Comparison of ENCODE assay signal across 21 cellular contexts in the genomic region with DNA sequence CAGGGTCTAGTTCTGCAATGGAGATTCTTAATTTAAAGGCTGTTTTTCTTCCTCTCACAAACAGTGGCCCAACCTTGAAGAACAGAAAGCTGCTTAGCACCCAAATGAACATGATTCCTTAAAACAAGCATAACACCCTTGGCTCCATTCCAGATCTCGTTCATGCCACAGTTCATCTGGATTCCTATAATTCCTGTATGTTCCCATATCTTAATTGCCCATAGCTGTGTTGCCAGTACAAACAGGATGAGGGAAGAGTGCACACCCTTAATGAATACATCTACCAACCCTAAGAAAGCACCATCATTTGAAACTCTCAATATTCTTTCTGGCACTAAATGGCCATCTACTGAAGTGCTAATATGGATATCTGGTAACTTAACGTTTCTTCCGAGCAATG. TPM values are rescaled to one million over a fixed set of nuclear protein-coding genes. Genes with fewer than 3 reads are reported as not detected.
A peak's percentile ranks its signal among the peaks of the same experiment; 100 is the strongest.
DNase-seq lines count a peak whose midpoint lies in the region; ATAC-seq and TF ChIP-seq lines count a peak whose summit lies in the region.
"Had no signal": no experiment of that assay in that cellular context is flagged by ENCODE, and none has a peak within 500 bp of the region (broad histone marks: within the 10 kb centered on the region; RNA-seq: fewer than 3 reads in every experiment).

No MANE protein-coding gene starts in this region.

- ATAC-seq in GM18870 (IDR thresholded peaks at IDR 0.05; ENCODE audit: unreplicated experiment): no peak
- no peak for ATAC-seq in esophagus mucosa
- ATAC-seq: HepG2; left lung; naive thymus-derived CD4-positive, alpha-beta T cell; stimulated activated effector memory CD8-positive, alpha-beta T cell treated with anti-CD3 and anti-CD28 coated beads, Interleukin-12 subunit alpha, Interleukin-12 subunit beta, amount 100 ng/mL, for 72 hours; WTC11 had no signal

- no peak overlapping the region for H3K27ac ChIP-seq in ACC112 (ENCODE audit: low read depth, low read length)
- H3K27ac ChIP-seq in SJCRH30: no peak overlapping the region
- H3K27ac ChIP-seq: C4-2B, left lung, right atrium auricular region, upper lobe of left lung had no signal

- DNase-seq in HS-27A (ENCODE audit: low read depth): peak; percentile 81
- peak; percentile 48 to 70 for DNase-seq in SJCRH30
- peak; percentile 60 for DNase-seq in fibroblast of villous mesenchyme (ENCODE audit: low read depth)
- DNase-seq in hepatic stellate cell (ENCODE audit: low spot score): no peak
- DNase-seq in amygdala (lab: John Stamatoyannopoulos, UW): no peak
- DNase-seq: activated naive CD4-positive, alpha-beta T cell treated with anti-CD3 and anti-CD28 coated beads for 36 hours; cerebellar nuclear complex; hypothalamus; left lung; naive thymus-derived CD4-positive, alpha-beta T cell; NCI-H1048; stimulated activated CD4-positive, alpha-beta T cell treated with anti-CD3 and anti-CD28 coated beads, Interleukin-4, amount 100 ng/mL, for 24 hours; upper lobe of left lung had no signal

- H3K36me3 ChIP-seq in ACC112 (ENCODE audit: insufficient read depth, low read length) (no peaks in the 10 kb centered on the region), SJCRH30 (no peaks in the 10 kb centered on the region; the same call in 1 of the 2 replicates)
- H3K36me3 ChIP-seq: left lung, right atrium auricular region, upper lobe of left lung had no signal

- H3K9me3 ChIP-seq in SJCRH30 (replicated peaks): no peaks in the 10 kb centered on the region
- H3K9me3 ChIP-seq: left lung, right atrium auricular region, upper lobe of left lung had no signal

- no peak overlapping the region for H2AFZ ChIP-seq in ACC112 (ENCODE audit: low read length, unreplicated experiment)

- H3K4me3 ChIP-seq in ACC112 (ENCODE audit: low read depth, low read length) (peak overlapping the region; percentile 39; the same call in 1 of the 2 replicates), SJCRH30 (no peak overlapping the region), fibroblast of villous mesenchyme (ENCODE audit: low read depth, low read length) (no peak overlapping the region)
- H3K4me3 ChIP-seq: left lung, right atrium auricular region, upper lobe of left lung had no signal

- no peaks in the 10 kb centered on the region for H3K27me3 ChIP-seq in ACC112 (ENCODE audit: insufficient read depth, low read length)
- H3K27me3 ChIP-seq in SJCRH30: no peaks in the 10 kb centered on the region
- H3K27me3 ChIP-seq: left lung, right atrium auricular region, upper lobe of left lung had no signal

- no peak for TF ChIP-seq CTCF in fibroblast of villous mesenchyme (IDR thresholded peaks at IDR 0.05; ENCODE audit: insufficient read depth, low read depth, low read length)

- H3K79me2 ChIP-seq in ACC112 (ENCODE audit: control insufficient read depth, insufficient read depth, low read length, unreplicated experiment): no peaks in the 10 kb centered on the region

- H3K4me1 ChIP-seq in ACC112 (ENCODE audit: control insufficient read depth, insufficient read depth, low read length, unreplicated experiment): peaks cover 12% of the 10 kb centered on the region
- H3K4me1 ChIP-seq in SJCRH30: peaks cover 22% of the 10 kb centered on the region
- H3K4me1 ChIP-seq: left lung had no signal

RNA-seq across cellular contexts. Expression of gene TGFB2, which starts 45.5 kb away (rescaled TPM):
- 22.1 and 24.4 TPM in 2 replicates for total RNA-seq in SJCRH30 (2014; rRNA removed; shearing (Covaris generic))
- 28.0 and 36.3 TPM in 2 replicates for total RNA-seq in fibroblast of villous mesenchyme
- total RNA-seq in esophagus mucosa: 0.44 TPM
- total RNA-seq: HepG2; naive thymus-derived CD4-positive, alpha-beta T cell had no signal

Comparison
In these comparisons a context has a peak if more than half of its experiments do, and no peak if none do; other contexts are left out.
1. DNase-seq: peak in HS-27A (single experiment), SJCRH30 (2 of 2) and fibroblast of villous mesenchyme (single experiment); none in hepatic stellate cell (single experiment) and amygdala (0 of 56).
2. RNA of gene TGFB2, which starts 45.5 kb away (total RNA-seq): 28.0 to 36.3 TPM in fibroblast of villous mesenchyme and 22.1 to 24.4 TPM in SJCRH30; 0.44 TPM in esophagus mucosa (single experiment); every median in the first group is over 10 times any median in the second.